21 cellular contexts compared by ENCODE assay signal in genomic region chr6:434051-434705, GRCh38. TPM values are rescaled to one million over a fixed set of nuclear protein-coding genes. Genes with fewer than 3 reads are reported as not detected.
DNase-seq lines count a peak whose midpoint lies in the region; ATAC-seq, FAIRE-seq and TF ChIP-seq lines count a peak whose summit lies in the region.
"Had no signal": no experiment of that assay in that cellular context is flagged by ENCODE, and none has a peak within 500 bp of the region (broad histone marks: within the 10 kb centered on the region; RNA-seq: fewer than 3 reads in every experiment).

No MANE protein-coding gene starts in this region.

- no peaks in the 10 kb centered on the region for H3K36me3 ChIP-seq in neural progenitor cell
- H3K36me3 ChIP-seq: adrenal gland, ovary had no signal

- no peaks in the 10 kb centered on the region for H3K36me3 Mint-ChIP-seq in memory B cell
- no peaks in the 10 kb centered on the region for H3K36me3 Mint-ChIP-seq in neural progenitor cell
- H3K36me3 Mint-ChIP-seq: WTC11 had no signal

- no peaks in the 10 kb centered on the region for H3K9me3 Mint-ChIP-seq in memory B cell
- H3K9me3 Mint-ChIP-seq in neural progenitor cell = peaks cover 2% of the 10 kb centered on the region

- H3K4me2 ChIP-seq in neural progenitor cell = no peak overlapping the region
- H3K4me2 ChIP-seq: hepatocyte had no signal

- H3K4me3 Mint-ChIP-seq in memory B cell (peak overlapping the region; percentile 84), neural progenitor cell (no peak overlapping the region)
- H3K4me3 Mint-ChIP-seq: WTC11 had no signal

- H3K27me3 Mint-ChIP-seq in memory B cell (peaks cover 2% of the 10 kb centered on the region), neural progenitor cell (ENCODE audit: insufficient read depth, low read depth) (peaks cover 3% of the 10 kb centered on the region)
- H3K27me3 Mint-ChIP-seq: T-helper 17 cell had no signal

- no peak overlapping the region for H3K27ac ChIP-seq in neural progenitor cell
- H3K27ac ChIP-seq: adrenal gland, hepatocyte, ovary had no signal

- ATAC-seq in HG03045 (IDR thresholded peaks at IDR 0.05; ENCODE audit: unreplicated experiment) (peak; percentile 2), memory B cell (ENCODE audit: low read depth) (no peak)
- ATAC-seq: sciatic nerve, T-helper 17 cell, WTC11 had no signal

- no peak overlapping the region for H2AFZ ChIP-seq in neural progenitor cell (replicated peaks)
- H2AFZ ChIP-seq: hepatocyte had no signal

- DNase-seq in GM12892 (ENCODE audit: insufficient read length) (no peak), memory B cell (ENCODE audit: low spot score in 2 of 2) (no peak), neural progenitor cell (ENCODE audit: low spot score) (no peak), COLO668 (lab: John Stamatoyannopoulos, UW; ENCODE audit: unreplicated experiment) (no peak), cerebellar cortex (ENCODE audit: low spot score) (no peak), NCI-H146 (lab: John Stamatoyannopoulos, UW) (no peak)
- DNase-seq in activated CD8-positive, alpha-beta memory T cell treated with anti-CD3 and anti-CD28 coated beads, Interleukin-2, amount 50 U/mL, for 4 hours = peak; percentile 7
- DNase-seq: adrenal gland, Calu3, foreskin fibroblast, GOT3, NCI-H82, ovary, T-helper 17 cell had no signal

- H3K4me1 Mint-ChIP-seq in memory B cell = peaks cover 14% of the 10 kb centered on the region
- H3K4me1 Mint-ChIP-seq in neural progenitor cell = peaks cover 4% of the 10 kb centered on the region
- H3K4me1 Mint-ChIP-seq: WTC11 had no signal

- H3K27me3 ChIP-seq in neural progenitor cell = no peaks in the 10 kb centered on the region
- H3K27me3 ChIP-seq: adrenal gland, ovary had no signal

- H3K9ac ChIP-seq in neural progenitor cell = no peak overlapping the region

- no peak for TF ChIP-seq CTCF in neural progenitor cell (IDR thresholded peaks at IDR 0.05)

- peak; percentile 21 for FAIRE-seq in GM12892 (lab: Jason Lieb, UNC)
- FAIRE-seq: bronchial epithelial cell, islet of Langerhans had no signal

- H3K9me3 ChIP-seq in neural progenitor cell (ENCODE audit: low read depth) = no peaks in the 10 kb centered on the region
- H3K9me3 ChIP-seq: adrenal gland, ovary had no signal

- H3K4me3 ChIP-seq in neural progenitor cell = no peak overlapping the region
- H3K4me3 ChIP-seq: adrenal gland, hepatocyte, lung, ovary had no signal

- no peaks in the 10 kb centered on the region for H3K79me2 ChIP-seq in neural progenitor cell (ENCODE audit: low read depth)
- H3K79me2 ChIP-seq: hepatocyte had no signal

- H3K4me1 ChIP-seq in neural progenitor cell = no peaks in the 10 kb centered on the region
- H3K4me1 ChIP-seq: adrenal gland had no signal

- no peaks in the 10 kb centered on the region for H4K20me1 ChIP-seq in neural progenitor cell (ENCODE audit: low read depth)

- no peak for TF ChIP-seq POLR2A in GM12892 (IDR thresholded peaks at IDR 0.05; ENCODE audit: low read depth, low read length)

- H3F3A ChIP-seq in neural progenitor cell (ENCODE audit: low read depth) = no peaks in the 10 kb centered on the region

- H3K27ac Mint-ChIP-seq in memory B cell (peak overlapping the region; percentile 92), neural progenitor cell (no peak overlapping the region)
- H3K27ac Mint-ChIP-seq: WTC11 had no signal

RNA-seq across cellular contexts. Expression of gene IRF4, which starts 42.6 kb away (rescaled TPM):
- polyA plus RNA-seq in GM12892 (2012; ENCODE audit: missing spikeins) = 248 TPM
- 0.11 and 0.53 TPM in 2 replicates for total RNA-seq in neural progenitor cell (ENCODE audit: low replicate concordance)
- total RNA-seq: bronchial epithelial cell, Calu3 had no signal
